Comparison of ENCODE assay signal across 1 cellular context in the genomic region with DNA sequence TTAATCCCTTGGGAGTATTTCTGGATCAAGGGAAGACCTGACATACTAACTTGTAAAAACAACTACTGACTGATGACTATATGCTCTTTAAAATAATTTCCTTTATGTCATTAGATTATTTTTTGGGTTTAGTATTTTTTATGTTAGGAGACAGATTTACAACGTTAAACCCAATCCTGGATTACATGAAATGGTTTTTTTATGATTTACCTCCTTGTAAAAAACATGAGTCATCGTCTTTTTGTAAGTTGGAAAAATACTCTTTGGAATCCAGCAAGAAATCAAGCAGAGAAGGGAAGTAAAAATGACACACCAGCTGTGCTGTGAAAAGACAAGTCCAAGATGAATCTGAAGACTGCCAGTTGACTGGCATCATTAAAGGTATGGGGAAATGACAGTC.
TF ChIP-seq lines count a peak whose summit lies in the region.

No MANE protein-coding gene starts in this region.

TF ChIP-seq in HEK293, 187 proteins besides CTCF, POLR2A, EP300 and RAD21 (continued from another document and continues in another):
- TF ChIP-seq, protein P1, sequence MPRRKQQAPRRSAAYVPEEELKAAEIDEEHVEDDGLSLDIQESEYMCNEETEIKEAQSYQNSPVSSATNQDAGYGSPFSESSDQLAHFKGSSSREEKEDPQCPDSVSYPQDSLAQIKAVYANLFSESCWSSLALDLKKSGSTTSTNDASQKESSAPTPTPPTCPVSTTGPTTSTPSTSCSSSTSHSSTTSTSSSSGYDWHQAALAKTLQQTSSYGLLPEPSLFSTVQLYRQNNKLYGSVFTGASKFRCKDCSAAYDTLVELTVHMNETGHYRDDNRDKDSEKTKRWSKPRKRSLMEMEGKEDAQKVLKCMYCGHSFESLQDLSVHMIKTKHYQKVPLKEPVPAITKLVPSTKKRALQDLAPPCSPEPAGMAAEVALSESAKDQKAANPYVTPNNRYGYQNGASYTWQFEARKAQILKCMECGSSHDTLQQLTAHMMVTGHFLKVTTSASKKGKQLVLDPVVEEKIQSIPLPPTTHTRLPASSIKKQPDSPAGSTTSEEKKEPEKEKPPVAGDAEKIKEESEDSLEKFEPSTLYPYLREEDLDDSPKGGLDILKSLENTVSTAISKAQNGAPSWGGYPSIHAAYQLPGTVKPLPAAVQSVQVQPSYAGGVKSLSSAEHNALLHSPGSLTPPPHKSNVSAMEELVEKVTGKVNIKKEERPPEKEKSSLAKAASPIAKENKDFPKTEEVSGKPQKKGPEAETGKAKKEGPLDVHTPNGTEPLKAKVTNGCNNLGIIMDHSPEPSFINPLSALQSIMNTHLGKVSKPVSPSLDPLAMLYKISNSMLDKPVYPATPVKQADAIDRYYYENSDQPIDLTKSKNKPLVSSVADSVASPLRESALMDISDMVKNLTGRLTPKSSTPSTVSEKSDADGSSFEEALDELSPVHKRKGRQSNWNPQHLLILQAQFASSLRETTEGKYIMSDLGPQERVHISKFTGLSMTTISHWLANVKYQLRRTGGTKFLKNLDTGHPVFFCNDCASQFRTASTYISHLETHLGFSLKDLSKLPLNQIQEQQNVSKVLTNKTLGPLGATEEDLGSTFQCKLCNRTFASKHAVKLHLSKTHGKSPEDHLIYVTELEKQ (tag by site-specific recombination; IDR thresholded peaks at IDR 0.05; ENCODE audit: borderline replicate concordance): peak; percentile 71; the same call in 1 of the 2 replicates
- TF ChIP-seq ZNF433 (tag by site-specific recombination; IDR thresholded peaks at IDR 0.05; ENCODE audit: low read depth) (no peak), ZNF664 (tag by site-specific recombination; IDR thresholded peaks at IDR 0.05) (no peak), ZNF626 (tag by site-specific recombination; IDR thresholded peaks at IDR 0.05) (no peak), OSR2 (tag by site-specific recombination; IDR thresholded peaks at IDR 0.05) (peak; percentile 87), ZNF76 (tag by site-specific recombination; IDR thresholded peaks at IDR 0.05; ENCODE audit: borderline replicate concordance, low read depth) (peak; percentile 44; the same call in 1 of the 2 replicates), SP2 (tag by site-specific recombination; IDR thresholded peaks at IDR 0.05) (no peak; the same call in 1 of the 2 replicates), ZNF792 (tag by site-specific recombination; IDR thresholded peaks at IDR 0.05) (no peak), ZNF747 (tag by site-specific recombination; IDR thresholded peaks at IDR 0.05) (no peak), ZNF341 (tag by site-specific recombination; IDR thresholded peaks at IDR 0.05; ENCODE audit: low read depth) (no peak), ZNF133 (tag by site-specific recombination; IDR thresholded peaks at IDR 0.05) (no peak), ZNF548 (tag by site-specific recombination; IDR thresholded peaks at IDR 0.05) (no peak), KLF10 (tag by site-specific recombination; IDR thresholded peaks at IDR 0.05) (0 out of 2 replicates have a peak, but pooled peaks have one; percentile 50), ZNF274 (IDR thresholded peaks at IDR 0.05; ENCODE audit: low read length) (no peak), ZNF274 (tag by site-specific recombination; IDR thresholded peaks at IDR 0.05; ENCODE audit: borderline replicate concordance) (no peak), ZFHX2 (tag by site-specific recombination; conservative IDR thresholded peaks at IDR 0.05) (no peak), ZNF558 (tag by site-specific recombination; IDR thresholded peaks at IDR 0.05) (peak; percentile 16; the same call in 1 of the 2 replicates), ZNF169 (tag by site-specific recombination; IDR thresholded peaks at IDR 0.05) (no peak), ZNF423 (tag by site-specific recombination; IDR thresholded peaks at IDR 0.05) (no peak), FEZF1 (tag by site-specific recombination; IDR thresholded peaks at IDR 0.05) (peak; percentile 95), ZNF2 (tag by site-specific recombination; IDR thresholded peaks at IDR 0.05) (peak; percentile 41; the same call in 1 of the 2 replicates), ZBTB1 (tag by site-specific recombination; IDR thresholded peaks at IDR 0.05) (no peak), ZBTB20 (tag by site-specific recombination; IDR thresholded peaks at IDR 0.05) (no peak), TCF7L2 (IDR thresholded peaks at IDR 0.05; ENCODE audit: borderline replicate concordance, low read depth, low read length) (no peak), ZNF624 (tag by site-specific recombination; IDR thresholded peaks at IDR 0.05) (no peak), KLF9 (tag by site-specific recombination; IDR thresholded peaks at IDR 0.05; ENCODE audit: low read depth) (no peak), SP3 (tag by site-specific recombination; IDR thresholded peaks at IDR 0.05) (no peak)
- TF ChIP-seq, protein P2, sequence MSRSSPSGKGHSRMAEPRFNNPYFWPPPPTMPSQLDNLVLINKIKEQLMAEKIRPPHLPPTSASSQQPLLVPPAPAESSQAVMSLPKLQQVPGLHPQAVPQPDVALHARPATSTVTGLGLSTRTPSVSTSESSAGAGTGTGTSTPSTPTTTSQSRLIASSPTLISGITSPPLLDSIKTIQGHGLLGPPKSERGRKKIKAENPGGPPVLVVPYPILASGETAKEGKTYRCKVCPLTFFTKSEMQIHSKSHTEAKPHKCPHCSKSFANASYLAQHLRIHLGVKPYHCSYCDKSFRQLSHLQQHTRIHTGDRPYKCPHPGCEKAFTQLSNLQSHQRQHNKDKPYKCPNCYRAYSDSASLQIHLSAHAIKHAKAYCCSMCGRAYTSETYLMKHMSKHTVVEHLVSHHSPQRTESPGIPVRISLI (tag by site-specific recombination; IDR thresholded peaks at IDR 0.05): no peak
- TF ChIP-seq, protein P3, sequence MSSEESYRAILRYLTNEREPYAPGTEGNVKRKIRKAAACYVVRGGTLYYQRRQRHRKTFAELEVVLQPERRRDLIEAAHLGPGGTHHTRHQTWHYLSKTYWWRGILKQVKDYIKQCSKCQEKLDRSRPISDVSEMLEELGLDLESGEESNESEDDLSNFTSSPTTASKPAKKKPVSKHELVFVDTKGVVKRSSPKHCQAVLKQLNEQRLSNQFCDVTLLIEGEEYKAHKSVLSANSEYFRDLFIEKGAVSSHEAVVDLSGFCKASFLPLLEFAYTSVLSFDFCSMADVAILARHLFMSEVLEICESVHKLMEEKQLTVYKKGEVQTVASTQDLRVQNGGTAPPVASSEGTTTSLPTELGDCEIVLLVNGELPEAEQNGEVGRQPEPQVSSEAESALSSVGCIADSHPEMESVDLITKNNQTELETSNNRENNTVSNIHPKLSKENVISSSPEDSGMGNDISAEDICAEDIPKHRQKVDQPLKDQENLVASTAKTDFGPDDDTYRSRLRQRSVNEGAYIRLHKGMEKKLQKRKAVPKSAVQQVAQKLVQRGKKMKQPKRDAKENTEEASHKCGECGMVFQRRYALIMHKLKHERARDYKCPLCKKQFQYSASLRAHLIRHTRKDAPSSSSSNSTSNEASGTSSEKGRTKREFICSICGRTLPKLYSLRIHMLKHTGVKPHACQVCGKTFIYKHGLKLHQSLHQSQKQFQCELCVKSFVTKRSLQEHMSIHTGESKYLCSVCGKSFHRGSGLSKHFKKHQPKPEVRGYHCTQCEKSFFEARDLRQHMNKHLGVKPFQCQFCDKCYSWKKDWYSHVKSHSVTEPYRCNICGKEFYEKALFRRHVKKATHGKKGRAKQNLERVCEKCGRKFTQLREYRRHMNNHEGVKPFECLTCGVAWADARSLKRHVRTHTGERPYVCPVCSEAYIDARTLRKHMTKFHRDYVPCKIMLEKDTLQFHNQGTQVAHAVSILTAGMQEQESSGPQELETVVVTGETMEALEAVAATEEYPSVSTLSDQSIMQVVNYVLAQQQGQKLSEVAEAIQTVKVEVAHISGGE (tag by site-specific recombination; conservative IDR thresholded peaks at IDR 0.05; ENCODE audit: low read depth): no peak
- TF ChIP-seq, protein P4, sequence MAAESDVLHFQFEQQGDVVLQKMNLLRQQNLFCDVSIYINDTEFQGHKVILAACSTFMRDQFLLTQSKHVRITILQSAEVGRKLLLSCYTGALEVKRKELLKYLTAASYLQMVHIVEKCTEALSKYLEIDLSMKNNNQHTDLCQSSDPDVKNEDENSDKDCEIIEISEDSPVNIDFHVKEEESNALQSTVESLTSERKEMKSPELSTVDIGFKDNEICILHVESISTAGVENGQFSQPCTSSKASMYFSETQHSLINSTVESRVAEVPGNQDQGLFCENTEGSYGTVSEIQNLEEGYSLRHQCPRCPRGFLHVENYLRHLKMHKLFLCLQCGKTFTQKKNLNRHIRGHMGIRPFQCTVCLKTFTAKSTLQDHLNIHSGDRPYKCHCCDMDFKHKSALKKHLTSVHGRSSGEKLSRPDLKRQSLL (tag by site-specific recombination; IDR thresholded peaks at IDR 0.05): no peak
- TF ChIP-seq, protein P5, sequence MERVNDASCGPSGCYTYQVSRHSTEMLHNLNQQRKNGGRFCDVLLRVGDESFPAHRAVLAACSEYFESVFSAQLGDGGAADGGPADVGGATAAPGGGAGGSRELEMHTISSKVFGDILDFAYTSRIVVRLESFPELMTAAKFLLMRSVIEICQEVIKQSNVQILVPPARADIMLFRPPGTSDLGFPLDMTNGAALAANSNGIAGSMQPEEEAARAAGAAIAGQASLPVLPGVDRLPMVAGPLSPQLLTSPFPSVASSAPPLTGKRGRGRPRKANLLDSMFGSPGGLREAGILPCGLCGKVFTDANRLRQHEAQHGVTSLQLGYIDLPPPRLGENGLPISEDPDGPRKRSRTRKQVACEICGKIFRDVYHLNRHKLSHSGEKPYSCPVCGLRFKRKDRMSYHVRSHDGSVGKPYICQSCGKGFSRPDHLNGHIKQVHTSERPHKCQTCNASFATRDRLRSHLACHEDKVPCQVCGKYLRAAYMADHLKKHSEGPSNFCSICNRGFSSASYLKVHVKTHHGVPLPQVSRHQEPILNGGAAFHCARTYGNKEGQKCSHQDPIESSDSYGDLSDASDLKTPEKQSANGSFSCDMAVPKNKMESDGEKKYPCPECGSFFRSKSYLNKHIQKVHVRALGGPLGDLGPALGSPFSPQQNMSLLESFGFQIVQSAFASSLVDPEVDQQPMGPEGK (tag by site-specific recombination; IDR thresholded peaks at IDR 0.05): no peak
- TF ChIP-seq, protein P6, sequence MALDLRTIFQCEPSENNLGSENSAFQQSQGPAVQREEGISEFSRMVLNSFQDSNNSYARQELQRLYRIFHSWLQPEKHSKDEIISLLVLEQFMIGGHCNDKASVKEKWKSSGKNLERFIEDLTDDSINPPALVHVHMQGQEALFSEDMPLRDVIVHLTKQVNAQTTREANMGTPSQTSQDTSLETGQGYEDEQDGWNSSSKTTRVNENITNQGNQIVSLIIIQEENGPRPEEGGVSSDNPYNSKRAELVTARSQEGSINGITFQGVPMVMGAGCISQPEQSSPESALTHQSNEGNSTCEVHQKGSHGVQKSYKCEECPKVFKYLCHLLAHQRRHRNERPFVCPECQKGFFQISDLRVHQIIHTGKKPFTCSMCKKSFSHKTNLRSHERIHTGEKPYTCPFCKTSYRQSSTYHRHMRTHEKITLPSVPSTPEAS (tag by site-specific recombination; IDR thresholded peaks at IDR 0.05): peak; percentile 74; the same call in 1 of the 2 replicates
- TF ChIP-seq, protein P7, sequence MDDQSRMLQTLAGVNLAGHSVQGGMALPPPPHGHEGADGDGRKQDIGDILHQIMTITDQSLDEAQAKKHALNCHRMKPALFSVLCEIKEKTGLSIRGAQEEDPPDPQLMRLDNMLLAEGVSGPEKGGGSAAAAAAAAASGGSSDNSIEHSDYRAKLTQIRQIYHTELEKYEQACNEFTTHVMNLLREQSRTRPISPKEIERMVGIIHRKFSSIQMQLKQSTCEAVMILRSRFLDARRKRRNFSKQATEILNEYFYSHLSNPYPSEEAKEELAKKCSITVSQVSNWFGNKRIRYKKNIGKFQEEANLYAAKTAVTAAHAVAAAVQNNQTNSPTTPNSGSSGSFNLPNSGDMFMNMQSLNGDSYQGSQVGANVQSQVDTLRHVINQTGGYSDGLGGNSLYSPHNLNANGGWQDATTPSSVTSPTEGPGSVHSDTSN (CRISPR knock-in tag; IDR thresholded peaks at IDR 0.05): no peak
- TF ChIP-seq, protein P8, sequence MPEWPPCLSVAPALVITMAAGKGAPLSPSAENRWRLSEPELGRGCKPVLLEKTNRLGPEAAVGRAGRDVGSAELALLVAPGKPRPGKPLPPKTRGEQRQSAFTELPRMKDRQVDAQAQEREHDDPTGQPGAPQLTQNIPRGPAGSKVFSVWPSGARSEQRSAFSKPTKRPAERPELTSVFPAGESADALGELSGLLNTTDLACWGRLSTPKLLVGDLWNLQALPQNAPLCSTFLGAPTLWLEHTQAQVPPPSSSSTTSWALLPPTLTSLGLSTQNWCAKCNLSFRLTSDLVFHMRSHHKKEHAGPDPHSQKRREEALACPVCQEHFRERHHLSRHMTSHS (tag by site-specific recombination; IDR thresholded peaks at IDR 0.05): no peak
- TF ChIP-seq, protein P9, sequence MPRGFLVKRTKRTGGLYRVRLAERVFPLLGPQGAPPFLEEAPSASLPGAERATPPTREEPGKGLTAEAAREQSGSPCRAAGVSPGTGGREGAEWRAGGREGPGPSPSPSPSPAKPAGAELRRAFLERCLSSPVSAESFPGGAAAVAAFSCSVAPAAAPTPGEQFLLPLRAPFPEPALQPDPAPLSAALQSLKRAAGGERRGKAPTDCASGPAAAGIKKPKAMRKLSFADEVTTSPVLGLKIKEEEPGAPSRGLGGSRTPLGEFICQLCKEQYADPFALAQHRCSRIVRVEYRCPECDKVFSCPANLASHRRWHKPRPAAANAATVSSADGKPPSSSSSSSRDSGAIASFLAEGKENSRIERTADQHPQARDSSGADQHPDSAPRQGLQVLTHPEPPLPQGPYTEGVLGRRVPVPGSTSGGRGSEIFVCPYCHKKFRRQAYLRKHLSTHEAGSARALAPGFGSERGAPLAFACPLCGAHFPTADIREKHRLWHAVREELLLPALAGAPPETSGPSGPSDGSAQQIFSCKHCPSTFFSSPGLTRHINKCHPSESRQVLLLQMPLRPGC (tag by site-specific recombination; IDR thresholded peaks at IDR 0.05): peak; percentile 83
- TF ChIP-seq, protein P10, sequence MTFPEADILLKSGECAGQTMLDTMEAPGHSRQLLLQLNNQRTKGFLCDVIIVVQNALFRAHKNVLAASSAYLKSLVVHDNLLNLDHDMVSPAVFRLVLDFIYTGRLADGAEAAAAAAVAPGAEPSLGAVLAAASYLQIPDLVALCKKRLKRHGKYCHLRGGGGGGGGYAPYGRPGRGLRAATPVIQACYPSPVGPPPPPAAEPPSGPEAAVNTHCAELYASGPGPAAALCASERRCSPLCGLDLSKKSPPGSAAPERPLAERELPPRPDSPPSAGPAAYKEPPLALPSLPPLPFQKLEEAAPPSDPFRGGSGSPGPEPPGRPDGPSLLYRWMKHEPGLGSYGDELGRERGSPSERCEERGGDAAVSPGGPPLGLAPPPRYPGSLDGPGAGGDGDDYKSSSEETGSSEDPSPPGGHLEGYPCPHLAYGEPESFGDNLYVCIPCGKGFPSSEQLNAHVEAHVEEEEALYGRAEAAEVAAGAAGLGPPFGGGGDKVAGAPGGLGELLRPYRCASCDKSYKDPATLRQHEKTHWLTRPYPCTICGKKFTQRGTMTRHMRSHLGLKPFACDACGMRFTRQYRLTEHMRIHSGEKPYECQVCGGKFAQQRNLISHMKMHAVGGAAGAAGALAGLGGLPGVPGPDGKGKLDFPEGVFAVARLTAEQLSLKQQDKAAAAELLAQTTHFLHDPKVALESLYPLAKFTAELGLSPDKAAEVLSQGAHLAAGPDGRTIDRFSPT (tag by site-specific recombination; IDR thresholded peaks at IDR 0.05): peak; percentile 96
